Comparison of ENCODE assay signal across 14 cellular contexts in the genomic region with DNA sequence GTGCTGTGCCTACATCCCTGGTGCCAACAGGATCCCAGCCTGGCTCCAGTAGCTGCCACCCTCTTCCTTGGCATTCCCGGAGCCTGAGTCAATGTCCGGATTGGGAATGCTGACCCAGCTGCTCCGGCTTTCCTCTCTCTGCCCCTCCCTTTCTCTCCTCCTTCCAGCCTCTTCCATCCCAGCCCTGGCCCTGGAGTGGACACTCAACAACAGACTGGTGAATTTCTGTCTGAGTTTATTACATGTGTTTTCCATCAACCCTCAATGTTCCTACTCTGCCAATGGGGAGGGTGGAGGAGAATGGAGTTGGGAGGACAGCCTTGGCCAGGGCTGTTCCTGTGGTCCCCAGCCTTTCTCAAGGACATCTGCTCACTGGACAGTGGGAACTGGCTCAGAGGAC. TPM values are rescaled to one million over a fixed set of nuclear protein-coding genes. Genes with fewer than 3 reads are reported as not detected.
DNase-seq lines count a peak whose midpoint lies in the region; ATAC-seq, FAIRE-seq and TF ChIP-seq lines count a peak whose summit lies in the region.
"Had no signal": no experiment of that assay in that cellular context is flagged by ENCODE, and none has a peak within 500 bp of the region (broad histone marks: within the 10 kb centered on the region; RNA-seq: fewer than 3 reads in every experiment).

No MANE protein-coding gene starts in this region.

- H3K9me3 ChIP-seq in A549 (peaks cover 5% of the 10 kb centered on the region; the same call in 1 of the 3 replicates), osteoblast (ENCODE audit: low read depth, low read length) (no peaks in the 10 kb centered on the region)

- FAIRE-seq in A549 (lab: Jason Lieb, UNC) (no peak), HTR-8/SVneo (lab: Jason Lieb, UNC) (peak; percentile 69)

- 6% methylated on average over 3 of the region's 3 CpGs for WGBS in A549 (ENCODE audit: missing lambda C conversion rate)

- no peaks in the 10 kb centered on the region for H3K36me3 Mint-ChIP-seq in nephron progenitor cell (ENCODE audit: low read depth)
- no peaks in the 10 kb centered on the region for H3K36me3 Mint-ChIP-seq in activated CD4-positive, alpha-beta T cell treated with anti-CD3 and anti-CD28 coated beads for 36 hours (ENCODE audit: low read depth)

- DNase-seq in A549 (ENCODE audit: low read depth in 1 of 2, low spot score in 1 of 2) (peak in 1 of 2 experiments; percentile 20), HTR-8/SVneo (ENCODE audit: insufficient read length, low spot score) (peak; percentile 44), fibroblast of mammary gland (ENCODE audit: low read depth) (peak; percentile 42), osteoblast (ENCODE audit: insufficient read length, low spot score, missing footprints) (peak; percentile 95), amygdala (lab: John Stamatoyannopoulos, UW) (no peak), nephron progenitor cell (no peak)
- DNase-seq in activated CD4-positive, alpha-beta T cell treated with anti-CD3 and anti-CD28 coated beads for 36 hours = no peak
- DNase-seq: cortex of kidney, NCI-H2081 had no signal

- H3K4me1 ChIP-seq in A549 = peaks cover 8% of the 10 kb centered on the region; the same call in 2 of the 3 replicates
- H3K4me1 ChIP-seq in osteoblast (ENCODE audit: insufficient read depth, low read length) = peaks cover 10% of the 10 kb centered on the region

- TF ChIP-seq CTCF in A549 (IDR thresholded peaks at IDR 0.05) = no peak
- no peak for TF ChIP-seq CTCF in fibroblast of mammary gland (conservative IDR thresholded peaks at IDR 0.05; ENCODE audit: control insufficient read depth, insufficient read depth, low read depth, low read length)
- no peak for TF ChIP-seq CTCF in osteoblast (IDR thresholded peaks at IDR 0.05; ENCODE audit: extremely low read depth, low read depth, low read length)
- TF ChIP-seq CTCF in nephron progenitor cell (IDR thresholded peaks at IDR 0.05) = no peak

- intact Hi-C loops in activated CD4-positive, alpha-beta T cell treated with anti-CD3 and anti-CD28 coated beads for 36 hours (cut with DNase I, micrococcal nuclease) = no loop called here

- H3K4me1 Mint-ChIP-seq in nephron progenitor cell = peaks cover 7% of the 10 kb centered on the region
- H3K4me1 Mint-ChIP-seq in activated CD4-positive, alpha-beta T cell treated with anti-CD3 and anti-CD28 coated beads for 36 hours = no peaks in the 10 kb centered on the region

- H3K79me2 ChIP-seq in osteoblast (ENCODE audit: insufficient read depth, low read length) = no peaks in the 10 kb centered on the region

- peak overlapping the region; percentile 60 for H2AFZ ChIP-seq in osteoblast (ENCODE audit: low read length)

- H3K9me3 Mint-ChIP-seq in nephron progenitor cell = peaks cover 12% of the 10 kb centered on the region
- peaks cover 5% of the 10 kb centered on the region for H3K9me3 Mint-ChIP-seq in activated CD4-positive, alpha-beta T cell treated with anti-CD3 and anti-CD28 coated beads for 36 hours (ENCODE audit: low read depth)

- CTCF ChIA-PET in A549 (lab: Yijun Ruan, JAX) = interaction anchor here (1.0 to 5.0 kb wide), 5 partner anchors 11 to 122 kb away, joined by 4 to 22 read pairs (median 4); a partner anchor contains a TSS
- CTCF ChIA-PET in activated CD4-positive, alpha-beta T cell treated with anti-CD3 and anti-CD28 coated beads for 36 hours (lab: Charles Lee) = no interaction called here

- H3K4me2 ChIP-seq in A549 (peak overlapping the region; percentile 22; the same call in 2 of the 3 replicates), osteoblast (ENCODE audit: insufficient read depth, low read length) (no peak overlapping the region)

- POLR2A ChIA-PET in A549 (lab: Yijun Ruan, JAX) = no interaction called here
- POLR2A ChIA-PET in activated CD4-positive, alpha-beta T cell treated with anti-CD3 and anti-CD28 coated beads for 36 hours (lab: Charles Lee) = no interaction called here

- H3K27ac Mint-ChIP-seq in nephron progenitor cell = no peak overlapping the region
- no peak overlapping the region for H3K27ac Mint-ChIP-seq in activated CD4-positive, alpha-beta T cell treated with anti-CD3 and anti-CD28 coated beads for 36 hours

- no peaks in the 10 kb centered on the region for H4K20me1 ChIP-seq in osteoblast (ENCODE audit: insufficient read depth, low read length)

- ATAC-seq in A549 (peak; percentile 54 to 71; a peak in 4 of 6 replicates), GM19023 (IDR thresholded peaks at IDR 0.05; ENCODE audit: unreplicated experiment) (no peak)
- no peak for ATAC-seq in activated CD4-positive, alpha-beta T cell treated with anti-CD3 and anti-CD28 coated beads for 36 hours
- ATAC-seq: activated CD4-positive, CD25-positive, alpha-beta regulatory T cell treated with anti-CD3 and anti-CD28 coated beads, Interleukin-2, amount 50 U/mL, for 24 hours had no signal

- TF ChIP-seq EP300 in A549 (IDR thresholded peaks at IDR 0.05) = no peak

- peaks cover 66% of the 10 kb centered on the region for H3K27me3 Mint-ChIP-seq in nephron progenitor cell (ENCODE audit: low read depth, poor library complexity)
- H3K27me3 Mint-ChIP-seq in activated CD4-positive, alpha-beta T cell treated with anti-CD3 and anti-CD28 coated beads for 36 hours = peaks cover 26% of the 10 kb centered on the region

- no peak for TF ChIP-seq RAD21 in A549 (conservative IDR thresholded peaks at IDR 0.05 in 1 of 2, IDR thresholded peaks at IDR 0.05 in 1 of 2)

- H3K4me3 ChIP-seq in A549 = no peak overlapping the region
- no peak overlapping the region for H3K4me3 ChIP-seq in fibroblast of mammary gland (ENCODE audit: control insufficient read depth, low read depth, low read length)
- no peak overlapping the region for H3K4me3 ChIP-seq in osteoblast (ENCODE audit: insufficient read depth, low read length)
- H3K4me3 ChIP-seq: lung had no signal

- H3K36me3 ChIP-seq in osteoblast (ENCODE audit: insufficient read depth, low read length) = no peaks in the 10 kb centered on the region

- H3K27me3 ChIP-seq in osteoblast (ENCODE audit: insufficient read depth, low read length) = peaks cover 7% of the 10 kb centered on the region

- TF ChIP-seq POLR2A in A549 (IDR thresholded peaks at IDR 0.05; ENCODE audit: low read length) = no peak

- no peak overlapping the region for H3K4me3 Mint-ChIP-seq in nephron progenitor cell
- H3K4me3 Mint-ChIP-seq in activated CD4-positive, alpha-beta T cell treated with anti-CD3 and anti-CD28 coated beads for 36 hours = no peak overlapping the region

- H3K27ac ChIP-seq in A549 (peak overlapping the region in 1 of 2 experiments; percentile 50; a peak in 1 of 6 replicates), osteoblast (ENCODE audit: low read depth, low read length) (no peak overlapping the region)

TF ChIP-seq in A549, 52 proteins besides CTCF, POLR2A, EP300 and RAD21 (continues in another document):
- TF ChIP-seq ZSCAN20 (CRISPR knock-in tag; IDR thresholded peaks at IDR 0.05) = no peak
- no peak for TF ChIP-seq PHF8 (IDR thresholded peaks at IDR 0.05; ENCODE audit: borderline replicate concordance, low read depth)
- no peak for TF ChIP-seq CHD4 (IDR thresholded peaks at IDR 0.05; ENCODE audit: borderline replicate concordance)
- TF ChIP-seq HOXA7 (CRISPR knock-in tag; IDR thresholded peaks at IDR 0.05) = no peak
- TF ChIP-seq CHD2 (IDR thresholded peaks at IDR 0.05; ENCODE audit: low read length, partially characterized antibody) = no peak
- TF ChIP-seq RCOR1 (IDR thresholded peaks at IDR 0.05; ENCODE audit: low read depth, low read length) = no peak
- no peak for TF ChIP-seq HOXB5 (CRISPR knock-in tag; IDR thresholded peaks at IDR 0.05)
- TF ChIP-seq SMC3 (IDR thresholded peaks at IDR 0.05) = no peak
- TF ChIP-seq, protein P1, sequence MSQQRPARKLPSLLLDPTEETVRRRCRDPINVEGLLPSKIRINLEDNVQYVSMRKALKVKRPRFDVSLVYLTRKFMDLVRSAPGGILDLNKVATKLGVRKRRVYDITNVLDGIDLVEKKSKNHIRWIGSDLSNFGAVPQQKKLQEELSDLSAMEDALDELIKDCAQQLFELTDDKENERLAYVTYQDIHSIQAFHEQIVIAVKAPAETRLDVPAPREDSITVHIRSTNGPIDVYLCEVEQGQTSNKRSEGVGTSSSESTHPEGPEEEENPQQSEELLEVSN (IDR thresholded peaks at IDR 0.05; ENCODE audit: borderline replicate concordance, low read depth) = no peak

RNA-seq across cellular contexts. Expression of a gene that starts 0.9 kb away (rescaled TPM):
- not detected in 2 replicates for polyA plus RNA-seq in A549 (2011; rRNA removed)
- not detected in 2 replicates for polyA plus RNA-seq in A549 (2012; cell fraction: cytosol; rRNA removed)
- polyA plus RNA-seq in A549 (2012; cell fraction: nucleus; rRNA removed) = not detected in 2 replicates
- not detected in 3 replicates for polyA plus RNA-seq in A549 (2017; fragmentation: RNase III; extraction: RNeasy Plus Mini Kit Qiagen cat#74134 plus additional on column Dnase treatment)
- polyA minus RNA-seq in A549 (2011; rRNA and poly(A)+ RNA removed) = not detected in 2 replicates
- total RNA-seq in osteoblast = under 0.01 and 0.29 TPM in 2 replicates
- not detected for total RNA-seq in activated CD4-positive, alpha-beta T cell treated with anti-CD3 and anti-CD28 coated beads for 36 hours
- total RNA-seq: lung had no signal
- polyA plus RNA-seq: AG04450, urinary bladder had no signal

RNA-seq across cellular contexts. Expression of a gene that starts 27.1 kb away (rescaled TPM):
- polyA plus RNA-seq in A549 (2011; rRNA removed) = 0.05 and 0.06 TPM in 2 replicates
- polyA plus RNA-seq in A549 (2012; cell fraction: cytosol; rRNA removed) = 0.15 and 0.44 TPM in 2 replicates
- polyA plus RNA-seq in A549 (2012; cell fraction: nucleus; rRNA removed) = 0.05 and 0.40 TPM in 2 replicates
- 0.08 to 0.28 TPM (median 0.10 TPM) in 3 replicates for polyA plus RNA-seq in A549 (2017; fragmentation: RNase III; extraction: RNeasy Plus Mini Kit Qiagen cat#74134 plus additional on column Dnase treatment)
- not detected in 2 replicates for polyA minus RNA-seq in A549 (2011; rRNA and poly(A)+ RNA removed)
- not detected in 2 replicates for total RNA-seq in osteoblast
- under 1 TPM in 1 of 2 experiments, not detected in 1; 0.30 TPM for total RNA-seq in activated CD4-positive, alpha-beta T cell treated with anti-CD3 and anti-CD28 coated beads for 36 hours
- polyA plus RNA-seq: AG04450 had no signal

RNA-seq across cellular contexts. Expression of a gene that starts 48.1 kb away (rescaled TPM):
- polyA plus RNA-seq in A549 (2011; rRNA removed) (not detected in 2 replicates), A549 (2017; fragmentation: RNase III; extraction: RNeasy Plus Mini Kit Qiagen cat#74134 plus additional on column Dnase treatment) (0.04 TPM in 2 of 3 replicates, not detected in the other)
- polyA plus RNA-seq in A549 (2012; cell fraction: cytosol; rRNA removed) = 0.01 and 0.03 TPM in 2 replicates
- 0.02 and 0.04 TPM in 2 replicates for polyA plus RNA-seq in A549 (2012; cell fraction: nucleus; rRNA removed)
- not detected in 2 replicates for polyA minus RNA-seq in A549 (2011; rRNA and poly(A)+ RNA removed)
- total RNA-seq in osteoblast = not detected in 2 replicates
- 1 to 10 TPM; 5.4 to 6.0 TPM for total RNA-seq in activated CD4-positive, alpha-beta T cell treated with anti-CD3 and anti-CD28 coated beads for 36 hours
- polyA plus RNA-seq: AG04450 had no signal

RNA-seq across cellular contexts. Expression of a gene that starts 50.6 kb away (rescaled TPM):
- polyA plus RNA-seq in A549 (2011; rRNA removed) = 0.13 and 0.20 TPM in 2 replicates
- 0.08 and 0.16 TPM in 2 replicates for polyA plus RNA-seq in A549 (2012; cell fraction: cytosol; rRNA removed)
- polyA plus RNA-seq in A549 (2012; cell fraction: nucleus; rRNA removed) = 0.43 and 0.53 TPM in 2 replicates
- 0.10 to 0.14 TPM (median 0.11 TPM) in 3 replicates for polyA plus RNA-seq in A549 (2017; fragmentation: RNase III; extraction: RNeasy Plus Mini Kit Qiagen cat#74134 plus additional on column Dnase treatment)
- polyA minus RNA-seq in A549 (2011; rRNA and poly(A)+ RNA removed) = 0.24 TPM in 1 of 2 replicates, not detected in the other
- total RNA-seq in osteoblast = 21.2 and 25.0 TPM in 2 replicates
- total RNA-seq in activated CD4-positive, alpha-beta T cell treated with anti-CD3 and anti-CD28 coated beads for 36 hours = under 1 TPM; 0.12 to 0.16 TPM

Comparison
In these comparisons a context has a peak if more than half of its experiments do, and no peak if none do; other contexts are left out.
1. ATAC-seq: peak in A549 (2 of 2); none in GM19023 (single experiment) and activated CD4-positive, alpha-beta T cell treated with anti-CD3 and anti-CD28 coated beads for 36 hours (single experiment).
2. DNase-seq: peak in HTR-8/SVneo (single experiment), fibroblast of mammary gland (single experiment) and osteoblast (single experiment); none in amygdala (0 of 56), nephron progenitor cell (single experiment) and activated CD4-positive, alpha-beta T cell treated with anti-CD3 and anti-CD28 coated beads for 36 hours (single experiment).